In the genomic region with DNA sequence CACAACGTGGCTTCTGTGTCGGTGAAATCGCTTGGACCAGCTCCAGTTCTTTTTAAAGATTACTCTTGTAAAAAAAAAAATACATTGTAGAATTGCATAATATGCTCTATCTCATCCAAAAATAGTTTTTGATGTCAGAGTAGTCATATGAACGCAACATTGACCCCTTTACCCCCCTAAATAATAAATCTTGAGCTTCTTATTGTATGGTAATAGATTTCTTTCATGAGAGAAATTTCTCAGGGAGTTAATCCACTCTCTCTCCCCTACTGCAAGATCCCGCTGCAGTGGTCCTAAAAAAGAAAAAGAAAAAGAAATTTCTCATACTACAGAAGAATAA, we compare ENCODE assay signal across 8 cellular contexts. TPM values are rescaled to one million over a fixed set of nuclear protein-coding genes. Genes with fewer than 3 reads are reported as not detected.
DNase-seq lines count a peak whose midpoint lies in the region; ATAC-seq and TF ChIP-seq lines count a peak whose summit lies in the region.

No MANE protein-coding gene starts in this region.

- no peak for TF ChIP-seq CTCF in GM12865 (IDR thresholded peaks at IDR 0.05; ENCODE audit: insufficient read depth, low read depth, low read length, missing control alignments)
- TF ChIP-seq CTCF in activated B cell treated with CpG ODN at 0.5 μM for 24 hours (IDR thresholded peaks at IDR 0.05): no peak
- TF ChIP-seq CTCF in gastrocnemius medialis (IDR thresholded peaks at IDR 0.05 in 4 of 5, conservative IDR thresholded peaks at IDR 0.05 in 1 of 5): no peak

- ATAC-seq in activated B cell treated with CpG ODN at 0.5 μM for 24 hours (ENCODE audit: low read depth) (no peak), left ventricle myocardium superior (peak; percentile 2), gastrocnemius medialis (peak; percentile 47 to 57), GM18870 (IDR thresholded peaks at IDR 0.05; ENCODE audit: unreplicated experiment) (no peak), HG03095 (IDR thresholded peaks at IDR 0.05; ENCODE audit: unreplicated experiment) (no peak), HG03139 (IDR thresholded peaks at IDR 0.05; ENCODE audit: unreplicated experiment) (no peak)

- peak overlapping the region; percentile 84 for H3K4me3 Mint-ChIP-seq in activated B cell treated with CpG ODN at 0.5 μM for 24 hours

- POLR2A ChIA-PET in activated B cell treated with CpG ODN at 0.5 μM for 24 hours (lab: Charles Lee): interaction anchor here (1.0 to 1.4 kb wide), 2 partner anchors 50 to 54 kb away, joined by 8 read pairs; a partner anchor contains a TSS

- H3K27me3 Mint-ChIP-seq in activated B cell treated with CpG ODN at 0.5 μM for 24 hours: peaks cover 41% of the 10 kb centered on the region

- intact Hi-C loops in activated B cell treated with CpG ODN at 0.5 μM for 24 hours (cut with micrococcal nuclease): loop anchor here (5.0 kb wide), 1 partner anchor 120 kb away; no protein-coding TSS in a partner anchor
- intact Hi-C loops in left ventricle myocardium superior (cut with micrococcal nuclease): loop anchor here (10.0 kb wide), 1 partner anchor 52 kb away; a partner anchor contains a TSS
- intact Hi-C loops in gastrocnemius medialis (cut with DNase I; ENCODE audit: low total_unique reads): loop anchor here (1.0 to 5.0 kb wide), 2 partner anchors 53 to 175 kb away; a partner anchor contains a TSS

- CTCF ChIA-PET in activated B cell treated with CpG ODN at 0.5 μM for 24 hours (lab: Charles Lee): interaction anchor here (1.8 to 1.9 kb wide), 2 partner anchors 22 to 54 kb away, joined by 4 to 10 read pairs; a partner anchor contains a TSS

- no peak for TF ChIP-seq POLR2A in gastrocnemius medialis (IDR thresholded peaks at IDR 0.05)

- peak overlapping the region; percentile 90 to 96 (median 94) for H3K27ac ChIP-seq in gastrocnemius medialis

- no peaks in the 10 kb centered on the region for H3K9me3 Mint-ChIP-seq in activated B cell treated with CpG ODN at 0.5 μM for 24 hours

- H3K27ac Mint-ChIP-seq in activated B cell treated with CpG ODN at 0.5 μM for 24 hours: no peak overlapping the region

- H3K36me3 Mint-ChIP-seq in activated B cell treated with CpG ODN at 0.5 μM for 24 hours (ENCODE audit: low read depth): no peaks in the 10 kb centered on the region

- in situ Hi-C loops in gastrocnemius medialis (cut with MboI; ENCODE audit: low sequenced_read_pairs in 4 of 4): loop anchor here in 1 of 4 donors (5.0 kb wide), 1 partner anchor 40 kb away; no protein-coding TSS in a partner anchor

- DNase-seq in GM12865 (ENCODE audit: low read depth) (no peak), activated B cell treated with CpG ODN at 0.5 μM for 24 hours (no peak), left ventricle myocardium superior (no peak), gastrocnemius medialis (no peak), COLO829 (ENCODE audit: low spot score) (no peak)

- no peaks in the 10 kb centered on the region for H3K27me3 ChIP-seq in gastrocnemius medialis

- H3K4me1 ChIP-seq in gastrocnemius medialis: peaks cover 34 to 39% of the 10 kb centered on the region in 2 donors

- H3K4me3 ChIP-seq in GM12865 (ENCODE audit: low read depth, low read length): peak overlapping the region; percentile 44
- H3K4me3 ChIP-seq in gastrocnemius medialis: peak overlapping the region; percentile 67 to 80 (median 72)

- peaks cover 12% of the 10 kb centered on the region for H3K4me1 Mint-ChIP-seq in activated B cell treated with CpG ODN at 0.5 μM for 24 hours

- H3K9me3 ChIP-seq in gastrocnemius medialis: no peaks in the 10 kb centered on the region

- no peaks in the 10 kb centered on the region for H3K36me3 ChIP-seq in gastrocnemius medialis

RNA-seq across cellular contexts. Expression of a gene that starts 50.2 kb away (rescaled TPM):
- total RNA-seq in activated B cell treated with CpG ODN at 0.5 μM for 24 hours (3.7 and 4.0 TPM in 2 replicates), left ventricle myocardium superior (78.1 TPM), gastrocnemius medialis (10 to 100 TPM; 14.6 to 32.6 (median 15.9) TPM)

RNA-seq across cellular contexts. Expression of a gene that starts 54.5 kb away (rescaled TPM):
- total RNA-seq in activated B cell treated with CpG ODN at 0.5 μM for 24 hours (125 and 152 TPM in 2 replicates), left ventricle myocardium superior (96.2 TPM), gastrocnemius medialis (100 to 1,000 TPM in 2 of 4 donors, 10 to 100 TPM in 2; 69.7 to 152 (median 95.0) TPM)

Comparison
In these comparisons a context has a peak if more than half of its experiments do, and no peak if none do; other contexts are left out.
1. ATAC-seq: peak in left ventricle myocardium superior (single experiment) and gastrocnemius medialis (2 of 2); none in activated B cell treated with CpG ODN at 0.5 μM for 24 hours (single experiment), GM18870 (single experiment), HG03095 (single experiment) and HG03139 (single experiment).